Comparison of ENCODE assay signal across 1 cellular context in genomic region chr22:49961601-49962011, GRCh38.
TF ChIP-seq lines count a peak whose summit lies in the region.

No MANE protein-coding gene starts in this region.

TF ChIP-seq in HCT116, 20 proteins besides CTCF, POLR2A, EP300 and RAD21 (continued from another document):
- TF ChIP-seq, protein P1, sequence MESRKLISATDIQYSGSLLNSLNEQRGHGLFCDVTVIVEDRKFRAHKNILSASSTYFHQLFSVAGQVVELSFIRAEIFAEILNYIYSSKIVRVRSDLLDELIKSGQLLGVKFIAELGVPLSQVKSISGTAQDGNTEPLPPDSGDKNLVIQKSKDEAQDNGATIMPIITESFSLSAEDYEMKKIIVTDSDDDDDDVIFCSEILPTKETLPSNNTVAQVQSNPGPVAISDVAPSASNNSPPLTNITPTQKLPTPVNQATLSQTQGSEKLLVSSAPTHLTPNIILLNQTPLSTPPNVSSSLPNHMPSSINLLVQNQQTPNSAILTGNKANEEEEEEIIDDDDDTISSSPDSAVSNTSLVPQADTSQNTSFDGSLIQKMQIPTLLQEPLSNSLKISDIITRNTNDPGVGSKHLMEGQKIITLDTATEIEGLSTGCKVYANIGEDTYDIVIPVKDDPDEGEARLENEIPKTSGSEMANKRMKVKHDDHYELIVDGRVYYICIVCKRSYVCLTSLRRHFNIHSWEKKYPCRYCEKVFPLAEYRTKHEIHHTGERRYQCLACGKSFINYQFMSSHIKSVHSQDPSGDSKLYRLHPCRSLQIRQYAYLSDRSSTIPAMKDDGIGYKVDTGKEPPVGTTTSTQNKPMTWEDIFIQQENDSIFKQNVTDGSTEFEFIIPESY (IDR thresholded peaks at IDR 0.05; ENCODE audit: extremely low read depth, insufficient replicate concordance, low read length), result no peak
- TF ChIP-seq CBX3 (IDR thresholded peaks at IDR 0.05; ENCODE audit: low read depth) (no peak), ELF1 (IDR thresholded peaks at IDR 0.05; ENCODE audit: borderline replicate concordance, low read depth) (no peak), EGR1 (IDR thresholded peaks at IDR 0.05; ENCODE audit: low read depth) (no peak), YY1 (IDR thresholded peaks at IDR 0.05; ENCODE audit: extremely low read depth, insufficient replicate concordance, low read depth, low read length) (no peak), POLR2AphosphoS5 (IDR thresholded peaks at IDR 0.05; ENCODE audit: low read depth, low read length) (no peak), SRF (IDR thresholded peaks at IDR 0.05; ENCODE audit: low read depth) (no peak), ZFX (IDR thresholded peaks at IDR 0.05) (no peak), FOSL1 (IDR thresholded peaks at IDR 0.05; ENCODE audit: low read depth) (no peak), JUND (IDR thresholded peaks at IDR 0.05) (no peak)
